12 cellular contexts compared by ENCODE assay signal in the genomic region with DNA sequence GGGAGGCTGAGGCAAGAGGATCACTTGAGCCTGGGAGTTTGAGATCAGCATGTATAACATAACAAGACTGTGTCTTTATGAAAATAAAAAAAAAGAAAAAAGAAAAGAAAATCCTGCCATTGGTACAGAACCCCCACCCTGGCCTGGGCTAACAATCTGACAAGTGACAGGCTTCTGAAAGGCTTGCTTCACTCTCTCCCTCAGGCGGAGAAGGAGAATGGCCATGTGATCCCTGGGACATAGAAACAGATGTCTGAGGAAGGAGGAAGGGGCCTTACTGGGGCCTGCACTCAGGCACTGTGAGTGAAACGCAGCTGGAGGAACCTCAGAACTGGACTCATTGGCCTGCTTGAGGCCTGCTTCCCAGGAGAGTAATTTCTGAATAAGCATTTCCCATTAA. TPM values are rescaled to one million over a fixed set of nuclear protein-coding genes. Genes with fewer than 3 reads are reported as not detected.
DNase-seq lines count a peak whose midpoint lies in the region; ATAC-seq, FAIRE-seq and TF ChIP-seq lines count a peak whose summit lies in the region.
"Had no signal": no experiment of that assay in that cellular context is flagged by ENCODE, and none has a peak within 500 bp of the region (broad histone marks: within the 10 kb centered on the region; RNA-seq: fewer than 3 reads in every experiment).

No MANE protein-coding gene starts in this region.

- FAIRE-seq in kidney (lab: Jason Lieb, UNC), result no peak
- no peak for FAIRE-seq in urothelium cell line (lab: Jason Lieb, UNC)

- H3K4me3 Mint-ChIP-seq in activated T-cell treated with anti-CD3 and anti-CD28 coated beads, Interleukin-2, amount 50 U/mL, for 24 hours, result no peak overlapping the region
- no peak overlapping the region for H3K4me3 Mint-ChIP-seq in activated T-cell treated with anti-CD3 and anti-CD28 coated beads, Interleukin-2, amount 50 U/mL, for 4 hours

- H3K4me3 ChIP-seq in WERI-Rb-1 (ENCODE audit: low read depth, low read length) (no peak overlapping the region), kidney (ENCODE audit: low read length in 2 of 2) (no peak overlapping the region), suprapubic skin (no peak overlapping the region), A673 (ENCODE audit: low read depth, low read length, poor library complexity, severe bottlenecking) (no peak overlapping the region)

- peak overlapping the region; percentile 81 for H3K27ac Mint-ChIP-seq in activated T-cell treated with anti-CD3 and anti-CD28 coated beads, Interleukin-2, amount 50 U/mL, for 24 hours

- CTCF ChIA-PET in A673 (lab: Charles Lee), result no interaction called here

- TF ChIP-seq EP300 in suprapubic skin (IDR thresholded peaks at IDR 0.05), result no peak

- ATAC-seq in activated T-cell treated with anti-CD3 and anti-CD28 coated beads, Interleukin-2, amount 50 U/mL, for 4 hours, result no peak
- ATAC-seq in GM21825 (IDR thresholded peaks at IDR 0.05; ENCODE audit: unreplicated experiment), result no peak

- no TSS peak for BruUV-seq in A673 (replicated peaks; lab: Mats Ljungman, UMichigan)

- POLR2A ChIA-PET in A673 (lab: Charles Lee; ENCODE audit: low non-redundant PET), result no interaction called here

- H3K9ac ChIP-seq in kidney (ENCODE audit: low read length in 2 of 2), result no peak overlapping the region

- H3K4me1 ChIP-seq in kidney (ENCODE audit: control insufficient read depth in 1 of 2, insufficient read depth in 1 of 2, low read depth in 1 of 2, low read length in 2 of 2), result peaks cover 30 to 46% of the 10 kb centered on the region in 2 donors
- peaks cover 83% of the 10 kb centered on the region for H3K4me1 ChIP-seq in suprapubic skin
- H3K4me1 ChIP-seq in A673 (ENCODE audit: insufficient read depth, low read length, poor library complexity, severe bottlenecking), result peaks cover 3% of the 10 kb centered on the region

- peaks cover 5% of the 10 kb centered on the region; the same call in 1 of the 2 replicates for H3K36me3 ChIP-seq in WERI-Rb-1
- H3K36me3 ChIP-seq in kidney (ENCODE audit: control insufficient read depth in 1 of 2, insufficient read depth in 2 of 2, low read length in 2 of 2), result no peaks in the 10 kb centered on the region
- H3K36me3 ChIP-seq in suprapubic skin, result no peaks in the 10 kb centered on the region
- H3K36me3 ChIP-seq in A673 (ENCODE audit: insufficient read depth, low read length, poor library complexity, severe bottlenecking), result no peaks in the 10 kb centered on the region

- TF ChIP-seq CTCF in WERI-Rb-1 (IDR thresholded peaks at IDR 0.05; ENCODE audit: low read depth, low read length) (no peak), kidney (IDR thresholded peaks at IDR 0.05; ENCODE audit: borderline replicate concordance, extremely low read depth, insufficient read depth) (no peak), suprapubic skin (IDR thresholded peaks at IDR 0.05) (no peak), A673 (conservative IDR thresholded peaks at IDR 0.05; ENCODE audit: low read depth, low read length) (no peak)

- intact Hi-C loops in kidney (cut with DNase I) (no loop called here), A673 (cut with micrococcal nuclease; ENCODE audit: unreplicated experiment) (no loop called here)

- peaks cover 95% of the 10 kb centered on the region for H3K36me3 Mint-ChIP-seq in activated T-cell treated with anti-CD3 and anti-CD28 coated beads, Interleukin-2, amount 50 U/mL, for 24 hours (ENCODE audit: low read depth)
- peaks cover 16% of the 10 kb centered on the region for H3K36me3 Mint-ChIP-seq in activated T-cell treated with anti-CD3 and anti-CD28 coated beads, Interleukin-2, amount 50 U/mL, for 4 hours (ENCODE audit: insufficient read depth)

- H3K27ac ChIP-seq in WERI-Rb-1 (peak overlapping the region; percentile 75), kidney (ENCODE audit: low read depth in 2 of 2, low read length in 2 of 2) (peak overlapping the region in 1 of 2 donors; percentile 39), suprapubic skin (peak overlapping the region; percentile 59), A673 (ENCODE audit: low read depth, low read length, poor library complexity, severe bottlenecking) (no peak overlapping the region)

- H3K27me3 ChIP-seq in WERI-Rb-1 (ENCODE audit: insufficient read depth, low read depth, severe bottlenecking) (no peaks in the 10 kb centered on the region), suprapubic skin (no peaks in the 10 kb centered on the region), A673 (replicated peaks; ENCODE audit: insufficient read depth, low read depth, low read length, poor library complexity) (no peaks in the 10 kb centered on the region)

- no peaks in the 10 kb centered on the region for H3K27me3 Mint-ChIP-seq in activated T-cell treated with anti-CD3 and anti-CD28 coated beads, Interleukin-2, amount 50 U/mL, for 24 hours
- no peaks in the 10 kb centered on the region for H3K27me3 Mint-ChIP-seq in activated T-cell treated with anti-CD3 and anti-CD28 coated beads, Interleukin-2, amount 50 U/mL, for 4 hours (ENCODE audit: low read depth)

- 53% methylated on average over 2 of the region's 2 CpGs for WGBS in suprapubic skin

- H3K4me1 Mint-ChIP-seq in activated T-cell treated with anti-CD3 and anti-CD28 coated beads, Interleukin-2, amount 50 U/mL, for 24 hours (ENCODE audit: low read depth), result peaks cover 94% of the 10 kb centered on the region
- H3K4me1 Mint-ChIP-seq in activated T-cell treated with anti-CD3 and anti-CD28 coated beads, Interleukin-2, amount 50 U/mL, for 4 hours (ENCODE audit: low read depth), result peaks cover 75% of the 10 kb centered on the region

- DNase-seq in activated T-cell treated with anti-CD3 and anti-CD28 coated beads, Interleukin-2, amount 50 U/mL, for 24 hours, result no peak
- no peak for DNase-seq in activated T-cell treated with anti-CD3 and anti-CD28 coated beads, Interleukin-2, amount 50 U/mL, for 4 hours
- DNase-seq in WERI-Rb-1, result peak; percentile 63
- peak; percentile 31 for DNase-seq in kidney
- no peak for DNase-seq in suprapubic skin (ENCODE audit: low spot score in 2 of 2)
- no peak for DNase-seq in urothelium cell line (ENCODE audit: low spot score)
- no peak for DNase-seq in A673 (ENCODE audit: low spot score)
- DNase-seq: activated CD4-positive, alpha-beta T cell treated with anti-CD3 and anti-CD28 coated beads, Interleukin-2, amount 50 U/mL, for 1 hour; AML-193; NCI-H187 treated with DMSO at 0.1 percent for 48 hours had no signal

- H3K9me3 ChIP-seq in WERI-Rb-1 (ENCODE audit: severe bottlenecking) (no peaks in the 10 kb centered on the region), kidney (ENCODE audit: control insufficient read depth in 1 of 2, low read length in 2 of 2) (no peaks in the 10 kb centered on the region), suprapubic skin (no peaks in the 10 kb centered on the region), A673 (ENCODE audit: low read depth, low read length, poor library complexity, severe bottlenecking) (no peaks in the 10 kb centered on the region)

- H3K9me3 Mint-ChIP-seq in activated T-cell treated with anti-CD3 and anti-CD28 coated beads, Interleukin-2, amount 50 U/mL, for 24 hours, result no peaks in the 10 kb centered on the region
- H3K9me3 Mint-ChIP-seq in activated T-cell treated with anti-CD3 and anti-CD28 coated beads, Interleukin-2, amount 50 U/mL, for 4 hours, result no peaks in the 10 kb centered on the region

- no peak for TF ChIP-seq POLR2A in suprapubic skin (IDR thresholded peaks at IDR 0.05)

RNA-seq across cellular contexts. Expression of gene MAP3K14, which starts 17.5 kb away (rescaled TPM):
- total RNA-seq in activated T-cell treated with anti-CD3 and anti-CD28 coated beads, Interleukin-2, amount 50 U/mL, for 4 hours, result 10 to 100 TPM; 76.3 to 88.2 (median 85.8) TPM
- 24.5 TPM for total RNA-seq in kidney
- polyA plus RNA-seq in kidney (ENCODE audit: insufficient read depth, low read depth, low replicate concordance), result 7.6 TPM
- total RNA-seq in suprapubic skin, result 10 to 100 TPM in 3 of 4 donors, 1 to 10 TPM in 1; 9.6 to 14.4 (median 11.9) TPM
- 3.0 and 5.5 TPM in 2 replicates for total RNA-seq in A673 (2021)

RNA-seq across cellular contexts. Expression of gene SPATA32, which starts 37.4 kb away (rescaled TPM):
- total RNA-seq in activated T-cell treated with anti-CD3 and anti-CD28 coated beads, Interleukin-2, amount 50 U/mL, for 4 hours, result under 1 TPM; 0.25 to 0.63 (median 0.27) TPM
- not detected for total RNA-seq in kidney
- polyA plus RNA-seq in kidney (ENCODE audit: insufficient read depth, low read depth, low replicate concordance), result not detected
- total RNA-seq in suprapubic skin, result not detected
- 0.22 TPM in 1 of 2 replicates, not detected in the other for total RNA-seq in A673 (2021)
- total RNA-seq: mesenteric fat pad had no signal

Comparison
In these comparisons a context has a peak if more than half of its experiments do, and no peak if none do; other contexts are left out.
1. DNase-seq: peak in WERI-Rb-1 (single experiment) and kidney (single experiment); none in activated T-cell treated with anti-CD3 and anti-CD28 coated beads, Interleukin-2, amount 50 U/mL, for 24 hours (single experiment), activated T-cell treated with anti-CD3 and anti-CD28 coated beads, Interleukin-2, amount 50 U/mL, for 4 hours (single experiment), suprapubic skin (0 of 2), urothelium cell line (single experiment) and A673 (single experiment).